Comparison of ENCODE assay signal across 1 cellular context in the genomic region with DNA sequence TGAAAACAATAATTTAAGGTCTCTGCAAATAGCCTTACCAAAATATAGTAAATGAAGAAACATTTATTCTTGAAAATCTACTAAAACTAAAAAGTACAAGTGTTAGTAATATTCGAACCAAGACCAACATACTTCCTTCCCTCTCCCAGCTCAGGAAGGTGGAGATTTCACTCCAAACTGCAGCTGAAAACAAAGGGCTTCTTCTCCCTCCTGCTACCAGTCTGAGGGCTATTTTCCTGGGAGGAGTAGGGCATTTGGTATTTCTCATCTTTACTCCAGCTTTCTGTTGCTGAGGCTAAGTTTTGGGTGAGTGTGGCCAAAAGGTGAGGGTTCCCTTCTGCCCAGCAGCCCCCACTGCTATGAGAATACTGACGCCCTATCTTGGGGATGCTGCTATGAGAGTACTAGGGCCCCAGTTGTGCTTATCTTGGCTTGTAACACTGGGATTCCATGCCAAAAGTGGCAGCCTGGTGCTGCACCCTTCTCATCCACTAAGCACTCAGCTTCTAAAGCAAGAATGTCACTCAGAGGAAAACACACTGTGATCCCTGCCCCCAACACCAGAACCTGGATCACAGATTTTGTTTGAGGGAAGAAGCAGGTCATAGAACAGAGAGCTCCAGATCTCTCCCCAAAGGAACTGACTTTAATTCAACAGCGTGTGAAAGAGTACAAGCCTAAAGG.
TF ChIP-seq lines count a peak whose summit lies in the region.

No MANE protein-coding gene starts in this region.

TF ChIP-seq in H1, 55 proteins besides CTCF, POLR2A, EP300 and RAD21:
- TF ChIP-seq GTF2F1 (IDR thresholded peaks at IDR 0.05; ENCODE audit: borderline replicate concordance, low read depth, low read length) (no peak), CHD2 (IDR thresholded peaks at IDR 0.05; ENCODE audit: low read length) (no peak)
